Comparison of ENCODE assay signal across 8 cellular contexts in the genomic region with DNA sequence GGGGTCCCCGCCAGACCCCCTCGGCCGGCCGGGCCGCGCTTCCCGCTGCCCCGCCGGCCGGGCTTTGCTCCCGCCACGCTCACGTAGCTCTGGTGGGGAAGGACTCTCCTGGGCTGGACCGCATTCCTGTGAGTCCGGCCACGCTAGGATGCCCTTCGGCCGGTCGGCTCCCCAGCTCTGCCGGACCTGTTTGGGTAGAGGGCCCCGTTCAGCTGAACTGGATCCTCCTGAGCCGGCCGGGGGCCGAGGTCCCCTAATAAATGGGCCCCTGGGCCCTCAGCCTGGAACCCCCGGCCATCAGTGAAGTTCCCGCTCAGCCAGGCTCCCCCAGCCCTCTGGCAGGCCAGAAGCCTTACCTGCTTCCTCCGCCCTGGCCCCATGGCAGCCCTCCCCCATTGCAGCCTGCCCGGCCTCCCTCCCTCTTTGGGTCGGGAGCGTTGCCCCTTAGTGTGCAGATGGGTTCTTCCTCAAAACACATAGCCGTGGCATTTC. TPM values are rescaled to one million over a fixed set of nuclear protein-coding genes. Genes with fewer than 3 reads are reported as not detected.
A peak's percentile ranks its signal among the peaks of the same experiment; 100 is the strongest.
DNase-seq lines count a peak whose midpoint lies in the region; ATAC-seq and TF ChIP-seq lines count a peak whose summit lies in the region.

No MANE protein-coding gene starts in this region.

- no peaks in the 10 kb centered on the region for H3K27me3 Mint-ChIP-seq in CD4-positive, alpha-beta memory T cell
- H3K27me3 Mint-ChIP-seq in activated T-helper 17 cell treated with anti-CD3 and anti-CD28 coated beads, Interleukin-2, amount 50 U/mL, for 72 hours: no peaks in the 10 kb centered on the region
- H3K27me3 Mint-ChIP-seq in progenitor cell of endocrine pancreas: no peaks in the 10 kb centered on the region

- TF ChIP-seq CTCF in KMS-11 (conservative IDR thresholded peaks at IDR 0.05; ENCODE audit: low read depth, low read length): no peak
- no peak for TF ChIP-seq CTCF in progenitor cell of endocrine pancreas (IDR thresholded peaks at IDR 0.05; ENCODE audit: unreplicated experiment)

- H3K27me3 ChIP-seq in CD4-positive, alpha-beta memory T cell (ENCODE audit: insufficient read depth, low read length): no peaks in the 10 kb centered on the region
- no peaks in the 10 kb centered on the region for H3K27me3 ChIP-seq in KMS-11 (ENCODE audit: insufficient read depth, low read depth)

- peaks cover 6 to 22% of the 10 kb centered on the region in 2 donors for H3K36me3 Mint-ChIP-seq in CD4-positive, alpha-beta memory T cell
- peaks cover 30% of the 10 kb centered on the region for H3K36me3 Mint-ChIP-seq in activated T-helper 17 cell treated with anti-CD3 and anti-CD28 coated beads, Interleukin-2, amount 50 U/mL, for 72 hours (ENCODE audit: low read depth)
- H3K36me3 Mint-ChIP-seq in progenitor cell of endocrine pancreas (ENCODE audit: insufficient read depth): peaks cover 9% of the 10 kb centered on the region

- intact Hi-C loops in CD4-positive, alpha-beta memory T cell (cut with micrococcal nuclease): loop anchor here (1.0 to 10.0 kb wide), 6 partner anchors 14 to 404 kb away; partner anchors contain the start of genes ACADS, COX6A1, HNF1A and MLEC
- intact Hi-C loops in head of caudate nucleus (cut with DNase I): loop anchor here (2.0 to 5.0 kb wide), 2 partner anchors 24 to 129 kb away; partner anchors contain the start of genes MLEC and POP5

- H3K36me3 ChIP-seq in CD4-positive, alpha-beta memory T cell (ENCODE audit: insufficient read depth, low read length): peaks cover 4% of the 10 kb centered on the region
- no peaks in the 10 kb centered on the region for H3K36me3 ChIP-seq in KMS-11 (ENCODE audit: insufficient read depth)

- peaks cover 17 to 41% (median 32%) of the 10 kb centered on the region in 4 donors for H3K4me1 Mint-ChIP-seq in CD4-positive, alpha-beta memory T cell
- H3K4me1 Mint-ChIP-seq in activated T-helper 17 cell treated with anti-CD3 and anti-CD28 coated beads, Interleukin-2, amount 50 U/mL, for 72 hours: peaks cover 17% of the 10 kb centered on the region
- peaks cover 20% of the 10 kb centered on the region for H3K4me1 Mint-ChIP-seq in progenitor cell of endocrine pancreas (ENCODE audit: low read depth)

- peak overlapping the region; percentile 89 to 96 (median 94) for H3K4me3 Mint-ChIP-seq in CD4-positive, alpha-beta memory T cell
- peak overlapping the region; percentile 88 for H3K4me3 Mint-ChIP-seq in activated T-helper 17 cell treated with anti-CD3 and anti-CD28 coated beads, Interleukin-2, amount 50 U/mL, for 72 hours
- peak overlapping the region; percentile 79 for H3K4me3 Mint-ChIP-seq in progenitor cell of endocrine pancreas (ENCODE audit: low read depth)

- peaks cover 26% of the 10 kb centered on the region for H3K4me1 ChIP-seq in CD4-positive, alpha-beta memory T cell (ENCODE audit: insufficient read depth, low read length)
- H3K4me1 ChIP-seq in KMS-11 (ENCODE audit: low read depth, poor library complexity, severe bottlenecking): peaks cover 17% of the 10 kb centered on the region

- H3K9me3 ChIP-seq in CD4-positive, alpha-beta memory T cell (ENCODE audit: control insufficient read depth in 1 of 2, low read length in 2 of 2): no peaks in the 10 kb centered on the region

- CTCF ChIA-PET in CD4-positive, alpha-beta memory T cell (lab: Charles Lee; ENCODE audit: partially characterized antibody): interaction anchor here (0.7 to 5.5 kb wide), 2 partner anchors 24 to 64 kb away, joined by 3 to 65 read pairs; partner anchors contain the start of gene MLEC

- peak in 3 of 5 donors; percentile 12 to 17 (median 14) for DNase-seq in CD4-positive, alpha-beta memory T cell
- peak in 22 of 42 donors; percentile 11 to 51 (median 30) for DNase-seq in head of caudate nucleus
- DNase-seq in progenitor cell of endocrine pancreas (ENCODE audit: low spot score, unreplicated experiment): peak; percentile 34
- DNase-seq in DMS114 treated with DMSO at 0.1 percent for 48 hours (lab: John Stamatoyannopoulos, UW; ENCODE audit: unreplicated experiment): no peak
- DNase-seq in NCI-H2107 treated with DMSO at 0.1 percent for 48 hours (lab: John Stamatoyannopoulos, UW; ENCODE audit: unreplicated experiment): no peak

- peak overlapping the region; percentile 52; the same call in 1 of the 2 replicates for H2AFZ ChIP-seq in KMS-11 (ENCODE audit: low read depth)

- peak overlapping the region; percentile 71 for H3K9ac ChIP-seq in KMS-11

- H3K4me2 ChIP-seq in KMS-11: peak overlapping the region; percentile 70

- H3K27ac ChIP-seq in CD4-positive, alpha-beta memory T cell (ENCODE audit: low read depth, low read length): peak overlapping the region; percentile 78
- H3K27ac ChIP-seq in KMS-11: no peak overlapping the region

- no peaks in the 10 kb centered on the region for H4K20me1 ChIP-seq in KMS-11 (ENCODE audit: insufficient read depth)

- H3K4me3 ChIP-seq in CD4-positive, alpha-beta memory T cell (ENCODE audit: low read length in 2 of 2): peak overlapping the region; percentile 49 to 68
- no peak overlapping the region for H3K4me3 ChIP-seq in KMS-11 (IDR thresholded peaks at IDR 0.05; ENCODE audit: insufficient read depth, low read depth, low read length)

- POLR2A ChIA-PET in CD4-positive, alpha-beta memory T cell (lab: Charles Lee; ENCODE audit: partially characterized antibody): interaction anchor here (0.9 to 2.8 kb wide), 7 partner anchors 12 to 409 kb away, joined by 3 to 17 read pairs (median 6); partner anchors contain the start of genes ACADS, MLEC, POP5 and SIRT4

- no peaks in the 10 kb centered on the region for H3K79me2 ChIP-seq in KMS-11 (ENCODE audit: insufficient read depth, low read depth)

- no peaks in the 10 kb centered on the region for H3K9me3 Mint-ChIP-seq in CD4-positive, alpha-beta memory T cell
- no peaks in the 10 kb centered on the region for H3K9me3 Mint-ChIP-seq in activated T-helper 17 cell treated with anti-CD3 and anti-CD28 coated beads, Interleukin-2, amount 50 U/mL, for 72 hours
- no peaks in the 10 kb centered on the region for H3K9me3 Mint-ChIP-seq in progenitor cell of endocrine pancreas (ENCODE audit: low read depth)

- peak; percentile 25 for ATAC-seq in GM21367 (IDR thresholded peaks at IDR 0.05; ENCODE audit: unreplicated experiment)
- peak; percentile 43 for ATAC-seq in activated T-helper 17 cell treated with anti-CD3 and anti-CD28 coated beads, Interleukin-2, amount 50 U/mL, for 72 hours (replicated peaks)

- peak overlapping the region; percentile 68 to 98 (median 93) for H3K27ac Mint-ChIP-seq in CD4-positive, alpha-beta memory T cell
- peak overlapping the region; percentile 88 for H3K27ac Mint-ChIP-seq in activated T-helper 17 cell treated with anti-CD3 and anti-CD28 coated beads, Interleukin-2, amount 50 U/mL, for 72 hours
- no peak overlapping the region for H3K27ac Mint-ChIP-seq in progenitor cell of endocrine pancreas

RNA-seq across cellular contexts. Expression of gene UNC119B, which starts 0.6 kb away (rescaled TPM):
- total RNA-seq in CD4-positive, alpha-beta memory T cell: 10 to 100 TPM; 28.7 to 29.1 TPM
- polyA plus RNA-seq in CD4-positive, alpha-beta memory T cell: 1 to 10 TPM; 6.9 to 8.4 TPM
- total RNA-seq in activated T-helper 17 cell treated with anti-CD3 and anti-CD28 coated beads, Interleukin-2, amount 50 U/mL, for 72 hours: 10 to 100 TPM; 23.8 to 31.1 TPM
- total RNA-seq in progenitor cell of endocrine pancreas: 62.5 and 66.6 TPM in 2 replicates

RNA-seq across cellular contexts. Expression of gene ACADS, which starts 14.8 kb away (rescaled TPM):
- 10 to 100 TPM; 14.9 to 17.1 TPM for total RNA-seq in CD4-positive, alpha-beta memory T cell
- polyA plus RNA-seq in CD4-positive, alpha-beta memory T cell: 10 to 100 TPM; 19.2 to 29.9 TPM
- 10 to 100 TPM; 13.2 to 16.2 TPM for total RNA-seq in activated T-helper 17 cell treated with anti-CD3 and anti-CD28 coated beads, Interleukin-2, amount 50 U/mL, for 72 hours
- 11.7 and 11.8 TPM in 2 replicates for total RNA-seq in progenitor cell of endocrine pancreas

RNA-seq across cellular contexts. Expression of gene MLEC, which starts 23.9 kb away (rescaled TPM):
- 10 to 100 TPM; 75.1 to 88.9 TPM for total RNA-seq in CD4-positive, alpha-beta memory T cell
- 10 to 100 TPM; 38.9 to 61.4 TPM for polyA plus RNA-seq in CD4-positive, alpha-beta memory T cell
- 10 to 100 TPM; 58.6 to 90.5 TPM for total RNA-seq in activated T-helper 17 cell treated with anti-CD3 and anti-CD28 coated beads, Interleukin-2, amount 50 U/mL, for 72 hours
- total RNA-seq in progenitor cell of endocrine pancreas: 174 and 187 TPM in 2 replicates

Comparison
In these comparisons a context has a peak if more than half of its experiments do, and no peak if none do; other contexts are left out.
1. DNase-seq: peak in CD4-positive, alpha-beta memory T cell (3 of 5), head of caudate nucleus (22 of 42) and progenitor cell of endocrine pancreas (single experiment); none in DMS114 treated with DMSO at 0.1 percent for 48 hours (single experiment) and NCI-H2107 treated with DMSO at 0.1 percent for 48 hours (single experiment).
2. Peak in every context shown above with its lines, with median percentiles within 50 percentile points of each other: H3K4me3 Mint-ChIP-seq.